1 cellular context compared by ENCODE assay signal in genomic region chr10:25016349-25017246, GRCh38.
TF ChIP-seq lines count a peak whose summit lies in the region.

A gene with protein sequence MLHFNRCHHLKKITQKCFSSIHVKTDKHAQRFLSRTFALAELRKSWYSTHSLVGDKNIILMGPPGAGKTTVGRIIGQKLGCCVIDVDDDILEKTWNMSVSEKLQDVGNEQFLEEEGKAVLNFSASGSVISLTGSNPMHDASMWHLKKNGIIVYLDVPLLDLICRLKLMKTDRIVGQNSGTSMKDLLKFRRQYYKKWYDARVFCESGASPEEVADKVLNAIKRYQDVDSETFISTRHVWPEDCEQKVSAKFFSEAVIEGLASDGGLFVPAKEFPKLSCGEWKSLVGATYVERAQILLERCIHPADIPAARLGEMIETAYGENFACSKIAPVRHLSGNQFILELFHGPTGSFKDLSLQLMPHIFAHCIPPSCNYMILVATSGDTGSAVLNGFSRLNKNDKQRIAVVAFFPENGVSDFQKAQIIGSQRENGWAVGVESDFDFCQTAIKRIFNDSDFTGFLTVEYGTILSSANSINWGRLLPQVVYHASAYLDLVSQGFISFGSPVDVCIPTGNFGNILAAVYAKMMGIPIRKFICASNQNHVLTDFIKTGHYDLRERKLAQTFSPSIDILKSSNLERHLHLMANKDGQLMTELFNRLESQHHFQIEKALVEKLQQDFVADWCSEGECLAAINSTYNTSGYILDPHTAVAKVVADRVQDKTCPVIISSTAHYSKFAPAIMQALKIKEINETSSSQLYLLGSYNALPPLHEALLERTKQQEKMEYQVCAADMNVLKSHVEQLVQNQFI (plus strand): TSS chr10:25016612. CDS start chr10:25023224, 6,612 bp downstream.

TF ChIP-seq in HepG2, 621 proteins besides CTCF, POLR2A, EP300 and RAD21 (continued from another document and continues in another):
- TF ChIP-seq, protein P1, sequence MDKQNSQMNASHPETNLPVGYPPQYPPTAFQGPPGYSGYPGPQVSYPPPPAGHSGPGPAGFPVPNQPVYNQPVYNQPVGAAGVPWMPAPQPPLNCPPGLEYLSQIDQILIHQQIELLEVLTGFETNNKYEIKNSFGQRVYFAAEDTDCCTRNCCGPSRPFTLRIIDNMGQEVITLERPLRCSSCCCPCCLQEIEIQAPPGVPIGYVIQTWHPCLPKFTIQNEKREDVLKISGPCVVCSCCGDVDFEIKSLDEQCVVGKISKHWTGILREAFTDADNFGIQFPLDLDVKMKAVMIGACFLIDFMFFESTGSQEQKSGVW (CRISPR knock-in tag; IDR thresholded peaks at IDR 0.05; ENCODE audit: borderline replicate concordance) = peak; percentile 78; the same call in 1 of the 2 replicates
- TF ChIP-seq ZNF710 (CRISPR knock-in tag; IDR thresholded peaks at IDR 0.05; ENCODE audit: borderline replicate concordance) (no peak), GTF3A (CRISPR knock-in tag; conservative IDR thresholded peaks at IDR 0.05) (no peak), MEIS1 (CRISPR knock-in tag; IDR thresholded peaks at IDR 0.05; ENCODE audit: borderline replicate concordance) (no peak), ZNF496 (CRISPR knock-in tag; IDR thresholded peaks at IDR 0.05; ENCODE audit: insufficient replicate concordance) (no peak), ZNF143 (CRISPR knock-in tag; IDR thresholded peaks at IDR 0.05) (no peak; the same call in 1 of the 2 replicates), REXO4 (CRISPR knock-in tag; IDR thresholded peaks at IDR 0.05; ENCODE audit: borderline replicate concordance) (peak; percentile 92; the same call in 1 of the 2 replicates), HMG20B (CRISPR knock-in tag; conservative IDR thresholded peaks at IDR 0.05) (peak; percentile 31; the same call in 1 of the 2 replicates), KMT2B (CRISPR knock-in tag; IDR thresholded peaks at IDR 0.05) (peak; percentile 64; the same call in 1 of the 2 replicates), PHF5A (CRISPR knock-in tag; IDR thresholded peaks at IDR 0.05; ENCODE audit: low read depth, unreplicated experiment) (no peak), ZUFSP (CRISPR knock-in tag; IDR thresholded peaks at IDR 0.05; ENCODE audit: borderline replicate concordance) (no peak), FOSL2 (CRISPR knock-in tag; IDR thresholded peaks at IDR 0.05) (peak; percentile 28), ATF3 (CRISPR knock-in tag; IDR thresholded peaks at IDR 0.05) (no peak), SAP130 (CRISPR knock-in tag; IDR thresholded peaks at IDR 0.05; ENCODE audit: low read depth) (peak; percentile 89), ZNF501 (CRISPR knock-in tag; IDR thresholded peaks at IDR 0.05) (peak; percentile 81), PCBP2 (optimal IDR thresholded peaks at IDR 0.05; ENCODE audit: low read depth, low read length, poor library complexity, severe bottlenecking) (no peak), ZNF577 (CRISPR knock-in tag; IDR thresholded peaks at IDR 0.05; ENCODE audit: borderline replicate concordance, low read depth) (no peak; the same call in 1 of the 2 replicates), ZNF749 (CRISPR knock-in tag; IDR thresholded peaks at IDR 0.05; ENCODE audit: borderline replicate concordance) (peak; percentile 87; the same call in 1 of the 2 replicates), MIXL1 (CRISPR knock-in tag; IDR thresholded peaks at IDR 0.05) (peak; percentile 5; the same call in 1 of the 2 replicates), GATA4 (IDR thresholded peaks at IDR 0.05; ENCODE audit: borderline replicate concordance, low read depth) (0 out of 2 replicates have a peak, but pooled peaks have one; percentile 60), NR3C1 (CRISPR knock-in tag; IDR thresholded peaks at IDR 0.05) (no peak), MXD1 (CRISPR knock-in tag; IDR thresholded peaks at IDR 0.05) (peak; percentile 88), ZNF879 (CRISPR knock-in tag; IDR thresholded peaks at IDR 0.05) (no peak; the same call in 1 of the 2 replicates), HOXD1 (CRISPR knock-in tag; IDR thresholded peaks at IDR 0.05) (peak; percentile 94; the same call in 1 of the 2 replicates), SALL2 (CRISPR knock-in tag; IDR thresholded peaks at IDR 0.05) (peak; percentile 98)
- TF ChIP-seq, protein P2, sequence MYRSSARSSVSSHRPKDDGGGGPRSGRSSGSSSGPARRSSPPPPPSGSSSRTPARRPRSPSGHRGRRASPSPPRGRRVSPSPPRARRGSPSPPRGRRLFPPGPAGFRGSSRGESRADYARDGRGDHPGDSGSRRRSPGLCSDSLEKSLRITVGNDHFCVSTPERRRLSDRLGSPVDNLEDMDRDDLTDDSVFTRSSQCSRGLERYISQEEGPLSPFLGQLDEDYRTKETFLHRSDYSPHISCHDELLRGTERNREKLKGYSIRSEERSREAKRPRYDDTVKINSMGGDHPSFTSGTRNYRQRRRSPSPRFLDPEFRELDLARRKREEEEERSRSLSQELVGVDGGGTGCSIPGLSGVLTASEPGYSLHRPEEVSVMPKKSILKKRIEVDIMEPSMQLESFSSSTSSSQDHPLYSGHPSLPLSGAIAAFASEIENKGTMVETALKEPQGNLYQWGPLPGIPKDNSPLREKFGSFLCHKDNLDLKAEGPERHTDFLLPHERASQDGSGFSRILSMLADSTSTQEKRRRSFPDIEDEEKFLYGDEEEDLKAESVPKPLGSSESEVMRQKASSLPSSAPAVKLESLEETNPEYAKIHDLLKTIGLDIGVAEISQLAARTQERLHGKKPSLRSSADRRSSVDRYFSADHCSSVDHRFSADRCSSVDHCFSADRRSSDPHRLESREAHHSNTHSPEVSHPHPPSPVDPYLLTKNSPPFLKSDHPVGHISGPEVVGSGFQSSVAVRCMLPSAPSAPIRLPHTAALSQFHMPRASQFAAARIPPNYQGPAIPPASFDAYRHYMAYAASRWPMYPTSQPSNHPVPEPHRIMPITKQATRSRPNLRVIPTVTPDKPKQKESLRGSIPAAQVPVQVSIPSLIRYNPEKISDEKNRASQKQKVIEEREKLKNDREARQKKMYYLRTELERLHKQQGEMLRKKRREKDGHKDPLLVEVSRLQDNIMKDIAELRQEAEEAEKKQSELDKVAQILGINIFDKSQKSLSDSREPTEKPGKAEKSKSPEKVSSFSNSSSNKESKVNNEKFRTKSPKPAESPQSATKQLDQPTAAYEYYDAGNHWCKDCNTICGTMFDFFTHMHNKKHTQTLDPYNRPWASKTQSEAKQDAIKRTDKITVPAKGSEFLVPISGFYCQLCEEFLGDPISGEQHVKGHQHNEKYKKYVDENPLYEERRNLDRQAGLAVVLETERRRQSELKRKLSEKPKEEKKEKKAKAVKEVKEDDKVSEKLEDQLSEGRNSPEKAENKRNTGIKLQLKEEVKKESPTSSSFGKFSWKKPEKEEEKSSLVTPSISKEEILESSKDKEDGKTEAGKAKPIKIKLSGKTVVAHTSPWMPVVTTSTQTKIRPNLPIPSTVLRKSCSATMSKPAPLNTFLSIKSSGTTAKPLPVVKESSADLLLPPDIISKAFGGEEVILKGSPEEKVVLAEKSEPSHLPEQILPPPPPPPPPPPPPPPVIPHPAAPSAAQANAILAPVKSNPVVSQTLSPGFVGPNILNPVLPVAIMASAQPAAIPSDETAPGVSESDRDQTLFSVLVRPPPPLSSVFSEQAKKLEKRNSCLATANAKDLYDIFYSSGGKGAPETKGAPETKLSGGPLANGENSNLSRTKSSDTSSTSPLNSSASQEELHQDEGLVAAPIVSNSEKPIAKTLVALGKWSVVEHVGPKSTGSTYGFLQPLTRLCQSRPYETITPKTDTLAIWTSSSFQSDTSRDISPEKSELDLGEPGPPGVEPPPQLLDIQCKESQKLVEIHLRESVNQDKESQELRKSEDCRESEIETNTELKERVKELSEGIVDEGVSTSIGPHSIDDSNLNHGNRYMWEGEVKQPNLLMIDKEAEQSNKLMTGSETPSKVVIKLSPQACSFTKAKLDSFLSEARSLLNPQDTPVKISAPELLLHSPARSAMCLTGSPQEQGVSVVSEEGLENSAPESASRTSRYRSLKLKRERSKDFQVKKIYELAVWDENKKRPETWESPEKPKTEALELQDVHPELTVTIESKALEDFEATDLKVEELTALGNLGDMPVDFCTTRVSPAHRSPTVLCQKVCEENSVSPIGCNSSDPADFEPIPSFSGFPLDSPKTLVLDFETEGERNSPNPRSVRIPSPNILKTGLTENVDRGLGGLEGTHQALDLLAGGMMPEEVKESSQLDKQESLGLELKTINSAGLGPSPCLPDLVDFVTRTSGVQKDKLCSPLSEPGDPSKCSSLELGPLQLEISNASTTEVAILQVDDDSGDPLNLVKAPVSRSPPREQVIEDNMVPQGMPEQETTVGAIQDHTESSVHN (CRISPR knock-in tag; IDR thresholded peaks at IDR 0.05) = 0 out of 2 replicates have a peak, but pooled peaks have one; percentile 57
- TF ChIP-seq, protein P3, sequence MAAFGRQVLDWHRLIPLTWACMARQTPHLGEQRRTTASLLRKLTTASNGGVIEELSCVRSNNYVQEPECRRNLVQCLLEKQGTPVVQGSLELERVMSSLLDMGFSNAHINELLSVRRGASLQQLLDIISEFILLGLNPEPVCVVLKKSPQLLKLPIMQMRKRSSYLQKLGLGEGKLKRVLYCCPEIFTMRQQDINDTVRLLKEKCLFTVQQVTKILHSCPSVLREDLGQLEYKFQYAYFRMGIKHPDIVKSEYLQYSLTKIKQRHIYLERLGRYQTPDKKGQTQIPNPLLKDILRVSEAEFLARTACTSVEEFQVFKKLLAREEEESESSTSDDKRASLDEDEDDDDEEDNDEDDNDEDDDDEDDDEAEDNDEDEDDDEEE (CRISPR knock-in tag; IDR thresholded peaks at IDR 0.05) = peak; percentile 79
- TF ChIP-seq, protein P4, sequence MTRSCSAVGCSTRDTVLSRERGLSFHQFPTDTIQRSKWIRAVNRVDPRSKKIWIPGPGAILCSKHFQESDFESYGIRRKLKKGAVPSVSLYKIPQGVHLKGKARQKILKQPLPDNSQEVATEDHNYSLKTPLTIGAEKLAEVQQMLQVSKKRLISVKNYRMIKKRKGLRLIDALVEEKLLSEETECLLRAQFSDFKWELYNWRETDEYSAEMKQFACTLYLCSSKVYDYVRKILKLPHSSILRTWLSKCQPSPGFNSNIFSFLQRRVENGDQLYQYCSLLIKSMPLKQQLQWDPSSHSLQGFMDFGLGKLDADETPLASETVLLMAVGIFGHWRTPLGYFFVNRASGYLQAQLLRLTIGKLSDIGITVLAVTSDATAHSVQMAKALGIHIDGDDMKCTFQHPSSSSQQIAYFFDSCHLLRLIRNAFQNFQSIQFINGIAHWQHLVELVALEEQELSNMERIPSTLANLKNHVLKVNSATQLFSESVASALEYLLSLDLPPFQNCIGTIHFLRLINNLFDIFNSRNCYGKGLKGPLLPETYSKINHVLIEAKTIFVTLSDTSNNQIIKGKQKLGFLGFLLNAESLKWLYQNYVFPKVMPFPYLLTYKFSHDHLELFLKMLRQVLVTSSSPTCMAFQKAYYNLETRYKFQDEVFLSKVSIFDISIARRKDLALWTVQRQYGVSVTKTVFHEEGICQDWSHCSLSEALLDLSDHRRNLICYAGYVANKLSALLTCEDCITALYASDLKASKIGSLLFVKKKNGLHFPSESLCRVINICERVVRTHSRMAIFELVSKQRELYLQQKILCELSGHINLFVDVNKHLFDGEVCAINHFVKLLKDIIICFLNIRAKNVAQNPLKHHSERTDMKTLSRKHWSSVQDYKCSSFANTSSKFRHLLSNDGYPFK (CRISPR knock-in tag; IDR thresholded peaks at IDR 0.05; ENCODE audit: borderline replicate concordance) = peak; percentile 88
- TF ChIP-seq, protein P5, sequence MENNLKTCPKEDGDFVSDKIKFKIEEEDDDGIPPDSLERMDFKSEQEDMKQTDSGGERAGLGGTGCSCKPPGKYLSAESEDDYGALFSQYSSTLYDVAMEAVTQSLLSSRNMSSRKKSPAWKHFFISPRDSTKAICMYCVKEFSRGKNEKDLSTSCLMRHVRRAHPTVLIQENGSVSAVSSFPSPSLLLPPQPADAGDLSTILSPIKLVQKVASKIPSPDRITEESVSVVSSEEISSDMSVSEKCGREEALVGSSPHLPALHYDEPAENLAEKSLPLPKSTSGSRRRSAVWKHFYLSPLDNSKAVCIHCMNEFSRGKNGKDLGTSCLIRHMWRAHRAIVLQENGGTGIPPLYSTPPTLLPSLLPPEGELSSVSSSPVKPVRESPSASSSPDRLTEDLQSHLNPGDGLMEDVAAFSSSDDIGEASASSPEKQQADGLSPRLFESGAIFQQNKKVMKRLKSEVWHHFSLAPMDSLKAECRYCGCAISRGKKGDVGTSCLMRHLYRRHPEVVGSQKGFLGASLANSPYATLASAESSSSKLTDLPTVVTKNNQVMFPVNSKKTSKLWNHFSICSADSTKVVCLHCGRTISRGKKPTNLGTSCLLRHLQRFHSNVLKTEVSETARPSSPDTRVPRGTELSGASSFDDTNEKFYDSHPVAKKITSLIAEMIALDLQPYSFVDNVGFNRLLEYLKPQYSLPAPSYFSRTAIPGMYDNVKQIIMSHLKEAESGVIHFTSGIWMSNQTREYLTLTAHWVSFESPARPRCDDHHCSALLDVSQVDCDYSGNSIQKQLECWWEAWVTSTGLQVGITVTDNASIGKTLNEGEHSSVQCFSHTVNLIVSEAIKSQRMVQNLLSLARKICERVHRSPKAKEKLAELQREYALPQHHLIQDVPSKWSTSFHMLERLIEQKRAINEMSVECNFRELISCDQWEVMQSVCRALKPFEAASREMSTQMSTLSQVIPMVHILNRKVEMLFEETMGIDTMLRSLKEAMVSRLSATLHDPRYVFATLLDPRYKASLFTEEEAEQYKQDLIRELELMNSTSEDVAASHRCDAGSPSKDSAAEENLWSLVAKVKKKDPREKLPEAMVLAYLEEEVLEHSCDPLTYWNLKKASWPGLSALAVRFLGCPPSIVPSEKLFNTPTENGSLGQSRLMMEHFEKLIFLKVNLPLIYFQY (CRISPR knock-in tag; IDR thresholded peaks at IDR 0.05; ENCODE audit: borderline replicate concordance) = no peak
